In the genomic region with DNA sequence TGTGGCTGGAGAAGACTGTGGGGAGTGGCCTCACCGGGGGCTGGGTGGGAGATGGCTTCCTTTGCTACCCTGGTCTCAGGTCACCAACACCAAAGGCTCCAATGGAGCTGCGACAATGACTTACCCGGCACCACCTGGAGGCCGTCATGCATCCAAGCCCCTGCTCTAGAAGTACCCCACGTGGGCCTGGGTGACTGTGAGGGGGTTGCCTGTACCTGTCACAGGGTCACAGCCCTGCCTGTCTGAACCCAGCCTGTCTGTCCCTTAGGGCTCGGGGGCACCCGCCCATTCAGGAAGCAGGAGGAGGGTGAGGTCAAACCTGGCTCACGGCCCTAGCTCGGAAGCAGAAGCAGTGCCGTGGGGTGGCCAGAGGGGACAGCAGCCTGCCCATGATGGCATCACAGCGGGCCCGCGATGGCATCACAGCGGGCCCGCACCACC, we compare ENCODE assay signal across 8 cellular contexts. TPM values are rescaled to one million over a fixed set of nuclear protein-coding genes. Genes with fewer than 3 reads are reported as not detected.
A peak's percentile ranks its signal among the peaks of the same experiment; 100 is the strongest.
DNase-seq lines count a peak whose midpoint lies in the region; ATAC-seq and TF ChIP-seq lines count a peak whose summit lies in the region.

No MANE protein-coding gene starts in this region.

- peak overlapping the region; percentile 48 for H3K4me2 ChIP-seq in smooth muscle cell

- H3K4me3 ChIP-seq in right cardiac atrium (ENCODE audit: low read length) (no peak overlapping the region), smooth muscle cell (no peak overlapping the region)

- H3K36me3 ChIP-seq in smooth muscle cell (ENCODE audit: low read depth), result no peaks in the 10 kb centered on the region

- intact Hi-C loops in activated CD8-positive, alpha-beta T cell treated with anti-CD3 and anti-CD28 coated beads for 36 hours (cut with micrococcal nuclease), result no loop called here
- intact Hi-C loops in right cardiac atrium (cut with DNase I), result loop anchor here in 1 of 4 donors (5.0 kb wide), 1 partner anchor 155 kb away; no protein-coding TSS in a partner anchor

- H4K20me1 ChIP-seq in smooth muscle cell (ENCODE audit: low read depth), result no peaks in the 10 kb centered on the region

- H3F3A ChIP-seq in smooth muscle cell (ENCODE audit: low read depth), result no peaks in the 10 kb centered on the region

- H3K4me1 ChIP-seq in right cardiac atrium (ENCODE audit: control insufficient read depth, insufficient read depth, low read length), result peaks cover 5% of the 10 kb centered on the region
- peaks cover 6% of the 10 kb centered on the region for H3K4me1 ChIP-seq in smooth muscle cell (ENCODE audit: low read depth)

- no peak overlapping the region for H3K4me3 Mint-ChIP-seq in activated CD8-positive, alpha-beta T cell treated with anti-CD3 and anti-CD28 coated beads for 36 hours

- DNase-seq in activated CD8-positive, alpha-beta T cell treated with anti-CD3 and anti-CD28 coated beads for 36 hours, result peak; percentile 40
- DNase-seq in right cardiac atrium (peak; percentile 60 to 78 (median 71)), smooth muscle cell (lab: John Stamatoyannopoulos, UW; ENCODE audit: unreplicated experiment) (no peak), NCI-H1694 treated with DMSO at 0.1 percent for 48 hours (lab: John Stamatoyannopoulos, UW) (no peak), AG08395 (ENCODE audit: low spot score) (no peak), NCI-H2029 treated with DMSO at 0.1 percent for 48 hours (lab: John Stamatoyannopoulos, UW) (no peak), GM10266 (ENCODE audit: extremely low spot score) (no peak)

- H3K9ac ChIP-seq in smooth muscle cell (ENCODE audit: low read depth), result peak overlapping the region; percentile 79

- no peaks in the 10 kb centered on the region for H3K27me3 ChIP-seq in right cardiac atrium (ENCODE audit: control insufficient read depth, insufficient read depth)
- H3K27me3 ChIP-seq in smooth muscle cell (ENCODE audit: low read depth), result no peaks in the 10 kb centered on the region

- peak overlapping the region; percentile 46 for H3K27ac ChIP-seq in right cardiac atrium (ENCODE audit: low read length)
- peak overlapping the region; percentile 92 for H3K27ac ChIP-seq in smooth muscle cell (ENCODE audit: low read depth)

- H3K9me3 ChIP-seq in right cardiac atrium (ENCODE audit: control insufficient read depth, low read length), result no peaks in the 10 kb centered on the region
- no peaks in the 10 kb centered on the region for H3K9me3 ChIP-seq in smooth muscle cell (replicated peaks; ENCODE audit: low read depth)

- POLR2A ChIA-PET in activated CD8-positive, alpha-beta T cell treated with anti-CD3 and anti-CD28 coated beads for 36 hours (lab: Charles Lee), result interaction anchor here (1.0 to 2.1 kb wide), 4 partner anchors 49 to 86 kb away, joined by 3 to 7 read pairs (median 4); no protein-coding TSS in a partner anchor

- WGBS in right cardiac atrium, result 68% methylated on average over 15 of the region's 15 CpGs
- 76% methylated on average over 13 of the region's 15 CpGs for WGBS in smooth muscle cell (ENCODE audit: low lambda C conversion rate)

- H3K9me3 Mint-ChIP-seq in activated CD8-positive, alpha-beta T cell treated with anti-CD3 and anti-CD28 coated beads for 36 hours, result no peaks in the 10 kb centered on the region

- CTCF ChIA-PET in activated CD8-positive, alpha-beta T cell treated with anti-CD3 and anti-CD28 coated beads for 36 hours (lab: Charles Lee), result interaction anchor here (0.6 to 7.8 kb wide), 12 partner anchors 11 to 171 kb away, joined by 3 to 87 read pairs (median 3); a partner anchor contains a TSS

- ATAC-seq in GM21737 (IDR thresholded peaks at IDR 0.05; ENCODE audit: unreplicated experiment) (peak; percentile 10), right cardiac atrium (peak; percentile 24 to 49)
- ATAC-seq in activated CD8-positive, alpha-beta T cell treated with anti-CD3 and anti-CD28 coated beads for 36 hours, result no peak

- no peaks in the 10 kb centered on the region for H3K36me3 Mint-ChIP-seq in activated CD8-positive, alpha-beta T cell treated with anti-CD3 and anti-CD28 coated beads for 36 hours (ENCODE audit: low read depth)

- peaks cover 2% of the 10 kb centered on the region for H3K27me3 Mint-ChIP-seq in activated CD8-positive, alpha-beta T cell treated with anti-CD3 and anti-CD28 coated beads for 36 hours

- peak overlapping the region; percentile 75 for H3K27ac Mint-ChIP-seq in activated CD8-positive, alpha-beta T cell treated with anti-CD3 and anti-CD28 coated beads for 36 hours

- H3K79me2 ChIP-seq in smooth muscle cell (ENCODE audit: low read depth), result no peaks in the 10 kb centered on the region

- H3K4me1 Mint-ChIP-seq in activated CD8-positive, alpha-beta T cell treated with anti-CD3 and anti-CD28 coated beads for 36 hours (ENCODE audit: low read depth), result peaks cover 30% of the 10 kb centered on the region

- H2AFZ ChIP-seq in smooth muscle cell (ENCODE audit: low read depth), result no peak overlapping the region

- no peak for TF ChIP-seq CTCF in activated CD8-positive, alpha-beta T cell treated with anti-CD3 and anti-CD28 coated beads for 36 hours (IDR thresholded peaks at IDR 0.05)
- TF ChIP-seq CTCF in smooth muscle cell (IDR thresholded peaks at IDR 0.05; ENCODE audit: borderline replicate concordance, insufficient read depth, poor library complexity, severe bottlenecking) (no peak), GM10266 (IDR thresholded peaks at IDR 0.05; ENCODE audit: control insufficient read depth, insufficient read depth, low read depth, missing control alignments) (no peak)

RNA-seq across cellular contexts. Expression of a gene that starts 18.9 kb away (rescaled TPM):
- 1 to 10 TPM; 4.3 to 4.9 TPM for total RNA-seq in activated CD8-positive, alpha-beta T cell treated with anti-CD3 and anti-CD28 coated beads for 36 hours
- total RNA-seq in right cardiac atrium, result 1 to 10 TPM; 6.0 to 7.0 (median 6.7) TPM
- 5.2 TPM for polyA plus RNA-seq in right cardiac atrium
- 4.4 and 8.2 TPM in 2 replicates for total RNA-seq in smooth muscle cell
- 7.4 and 8.0 TPM in 2 replicates for polyA plus RNA-seq in smooth muscle cell

RNA-seq across cellular contexts. Expression of a gene that starts 27.7 kb away (rescaled TPM):
- total RNA-seq in activated CD8-positive, alpha-beta T cell treated with anti-CD3 and anti-CD28 coated beads for 36 hours, result 10 to 100 TPM; 27.1 to 31.5 TPM
- total RNA-seq in right cardiac atrium (10 to 100 TPM in 3 of 4 donors, 1 to 10 TPM in 1; 9.6 to 17.8 (median 14.7) TPM), smooth muscle cell (9.7 and 14.2 TPM in 2 replicates)
- polyA plus RNA-seq in right cardiac atrium (14.6 TPM), smooth muscle cell (15.8 and 22.3 TPM in 2 replicates)

RNA-seq across cellular contexts. Expression of a gene that starts 33.1 kb away (rescaled TPM):
- 100 to 1,000 TPM; 174 to 180 TPM for total RNA-seq in activated CD8-positive, alpha-beta T cell treated with anti-CD3 and anti-CD28 coated beads for 36 hours
- total RNA-seq in right cardiac atrium (100 to 1,000 TPM; 158 to 185 (median 168) TPM), smooth muscle cell (47.9 and 89.3 TPM in 2 replicates)
- polyA plus RNA-seq in right cardiac atrium (299 TPM), smooth muscle cell (275 and 290 TPM in 2 replicates)

RNA-seq across cellular contexts. Expression of a gene that starts 51.4 kb away (rescaled TPM):
- total RNA-seq in activated CD8-positive, alpha-beta T cell treated with anti-CD3 and anti-CD28 coated beads for 36 hours, result 10 to 100 TPM; 17.8 to 18.4 TPM
- 10 to 100 TPM; 17.9 to 22.2 (median 18.9) TPM for total RNA-seq in right cardiac atrium
- polyA plus RNA-seq in right cardiac atrium, result 21.1 TPM
- total RNA-seq in smooth muscle cell, result 14.8 and 20.4 TPM in 2 replicates
- polyA plus RNA-seq in smooth muscle cell, result 25.3 and 37.9 TPM in 2 replicates

Comparison
In these comparisons a context has a peak if more than half of its experiments do, and no peak if none do; other contexts are left out.
1. DNase-seq: peak in activated CD8-positive, alpha-beta T cell treated with anti-CD3 and anti-CD28 coated beads for 36 hours (single experiment) and right cardiac atrium (3 of 3); none in smooth muscle cell (single experiment), NCI-H1694 treated with DMSO at 0.1 percent for 48 hours (single experiment), AG08395 (single experiment), NCI-H2029 treated with DMSO at 0.1 percent for 48 hours (single experiment) and GM10266 (single experiment).